17 cellular contexts compared by ENCODE assay signal in genomic region chr6:98486052-98486451, GRCh38.
DNase-seq lines count a peak whose midpoint lies in the region; TF ChIP-seq lines count a peak whose summit lies in the region.
"Had no signal": no experiment of that assay in that cellular context is flagged by ENCODE, and none has a peak within 500 bp of the region (broad histone marks: within the 10 kb centered on the region; RNA-seq: fewer than 3 reads in every experiment).

No MANE protein-coding gene starts in this region.

- H3K4me1 Mint-ChIP-seq in nephron progenitor cell: peaks cover 34% of the 10 kb centered on the region

- peak overlapping the region; percentile 6 for H3K27ac Mint-ChIP-seq in nephron progenitor cell
- H3K27ac Mint-ChIP-seq: CD4-positive, alpha-beta T cell had no signal

- H3K4me3 Mint-ChIP-seq in nephron progenitor cell: no peak overlapping the region
- H3K4me3 Mint-ChIP-seq: CD4-positive, alpha-beta T cell had no signal

- H3K9me3 ChIP-seq in ectodermal cell (ENCODE audit: control insufficient read depth, low read length): no peaks in the 10 kb centered on the region

- no peaks in the 10 kb centered on the region for H3K27me3 Mint-ChIP-seq in nephron progenitor cell (ENCODE audit: low read depth, poor library complexity)
- H3K27me3 Mint-ChIP-seq: CD4-positive, alpha-beta T cell had no signal

- TF ChIP-seq CTCF in nephron progenitor cell (IDR thresholded peaks at IDR 0.05): no peak

- H3K36me3 ChIP-seq in ectodermal cell (ENCODE audit: control insufficient read depth, insufficient read depth, low read length): no peaks in the 10 kb centered on the region

- peak; percentile 2 for DNase-seq in GM03348 (ENCODE audit: low spot score)
- DNase-seq in NCI-H2227 treated with DMSO at 0.1 percent for 48 hours (lab: John Stamatoyannopoulos, UW): peak; percentile 53
- DNase-seq in nephron progenitor cell: no peak
- no peak for DNase-seq in activated effector memory CD4-positive, alpha-beta T cell treated with Interleukin-2 at 50 U/mL for 16 hours
- no peak for DNase-seq in ureter (ENCODE audit: low spot score)
- no peak for DNase-seq in hepatic stellate cell (ENCODE audit: low spot score)
- DNase-seq: Calu3; CD4-positive, alpha-beta T cell; DMS79 treated with DMSO at 0.1 percent for 48 hours; GDM1; GOT3; KG1; NCI-H1092 treated with DMSO at 0.1 percent for 48 hours; NCI-H1930; SIG-M5; SW 1271 had no signal

- H3K9me3 Mint-ChIP-seq in nephron progenitor cell: peaks cover 5% of the 10 kb centered on the region

- no peaks in the 10 kb centered on the region for H3K36me3 Mint-ChIP-seq in nephron progenitor cell (ENCODE audit: low read depth)

- 32 to 33% methylated on average over 2 of the region's 2 CpGs for WGBS in ectodermal cell, 2 experiments

- no peak overlapping the region for H3K4me3 ChIP-seq in ectodermal cell (ENCODE audit: insufficient read depth, low read depth, low read length)

- peak overlapping the region; percentile 23 for H3K27ac ChIP-seq in ectodermal cell (ENCODE audit: insufficient read depth, low read depth, low read length, poor library complexity, severe bottlenecking)

- H3K27me3 ChIP-seq in ectodermal cell (ENCODE audit: control insufficient read depth, insufficient read depth, low read length, poor library complexity, severe bottlenecking): no peaks in the 10 kb centered on the region

- H3K4me1 ChIP-seq in ectodermal cell (ENCODE audit: control insufficient read depth, insufficient read depth, low read length): peaks cover 45% of the 10 kb centered on the region

Comparison
In these comparisons a context has a peak if more than half of its experiments do, and no peak if none do; other contexts are left out.
1. DNase-seq: peak in GM03348 (single experiment) and NCI-H2227 treated with DMSO at 0.1 percent for 48 hours (single experiment); none in nephron progenitor cell (single experiment), activated effector memory CD4-positive, alpha-beta T cell treated with Interleukin-2 at 50 U/mL for 16 hours (single experiment), ureter (single experiment) and hepatic stellate cell (single experiment).